ENCODE assay signal across 31 cellular contexts in the genomic region with DNA sequence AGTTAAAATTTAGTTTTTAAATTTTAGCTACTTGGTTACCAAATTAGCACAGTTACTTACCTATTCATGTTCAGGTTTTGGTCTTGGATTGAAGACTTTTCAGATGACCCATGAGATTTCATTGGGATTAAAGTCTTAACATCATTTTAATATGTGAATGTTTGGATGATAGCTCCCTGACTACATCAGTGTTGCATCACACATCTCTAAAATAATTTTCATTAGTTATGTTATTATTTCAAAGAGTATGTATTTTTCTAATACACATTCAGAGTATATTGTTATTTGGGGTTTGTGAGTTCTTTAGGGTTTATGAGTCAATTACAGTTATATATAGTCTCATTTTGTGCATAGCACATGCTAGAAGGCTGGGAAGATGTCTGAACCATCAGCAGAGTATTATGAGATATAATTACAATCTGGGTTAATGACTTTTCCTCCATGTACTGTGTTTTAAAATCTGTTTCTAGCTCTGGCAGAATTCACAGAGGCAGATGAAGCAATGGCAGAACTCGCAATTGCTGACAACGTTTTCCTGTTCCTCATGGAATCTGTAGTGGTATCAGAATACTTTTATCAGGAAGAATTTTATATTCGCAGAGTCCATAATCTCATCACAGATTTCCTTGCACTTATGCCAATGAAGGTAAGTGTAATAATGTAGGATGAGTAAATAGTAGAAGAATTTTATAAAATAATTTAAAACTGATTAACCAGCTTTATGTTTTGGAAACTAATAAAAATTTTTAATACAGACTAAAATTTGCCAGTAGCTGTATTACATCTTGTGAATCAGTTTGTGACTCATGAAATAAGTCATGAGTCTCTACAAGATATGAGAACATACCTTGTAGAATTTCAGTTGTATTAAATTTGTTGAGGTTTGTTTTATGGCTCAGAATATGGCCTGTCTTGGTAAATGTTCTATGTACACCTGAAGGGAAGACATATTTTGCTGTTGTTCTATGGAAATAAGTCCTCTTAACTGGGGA. TPM values are rescaled to one million over a fixed set of nuclear protein-coding genes. Genes with fewer than 3 reads are reported as not detected.
DNase-seq lines count a peak whose midpoint lies in the region; FAIRE-seq and TF ChIP-seq lines count a peak whose summit lies in the region.
"Had no signal": no experiment of that assay in that cellular context is flagged by ENCODE, and none has a peak within 500 bp of the region (broad histone marks: within the 10 kb centered on the region; RNA-seq: fewer than 3 reads in every experiment).

No MANE protein-coding gene starts in this region.

- no peak overlapping the region for H3K9ac ChIP-seq in astrocyte (ENCODE audit: low read length)

- H3K36me3 ChIP-seq in breast epithelium: no peaks in the 10 kb centered on the region
- peaks cover 39% of the 10 kb centered on the region for H3K36me3 ChIP-seq in astrocyte (ENCODE audit: insufficient read depth, low read length)
- H3K36me3 ChIP-seq: ovary had no signal

- H3K27me3 ChIP-seq in breast epithelium: no peaks in the 10 kb centered on the region
- H3K27me3 ChIP-seq in astrocyte (ENCODE audit: insufficient read depth, low read length): no peaks in the 10 kb centered on the region
- no peaks in the 10 kb centered on the region for H3K27me3 ChIP-seq in dorsolateral prefrontal cortex
- H3K27me3 ChIP-seq: ovary, upper lobe of left lung had no signal

- H3K27me3 Mint-ChIP-seq in MCF 10A (ENCODE audit: insufficient read depth, unreplicated experiment) (no peaks in the 10 kb centered on the region), astrocyte (ENCODE audit: low read depth, unreplicated experiment) (no peaks in the 10 kb centered on the region)
- no peaks in the 10 kb centered on the region for H3K27me3 Mint-ChIP-seq in T-helper 2 cell treated with Interferon-gamma antibody and Interleukin-4, amounts not matched to agents 5 μg/mL and 100 μg/mL, for 36 hours (ENCODE audit: low read depth)
- H3K27me3 Mint-ChIP-seq: activated naive CD4-positive, alpha-beta T cell treated with anti-CD3 and anti-CD28 coated beads, Interleukin-2, amount 10 ng/mL, durations not matched to agents 7 days and 5 days; memory B cell; stimulated activated naive B cell treated with anti-CD40 and anti-IgM and Interleukin-4, amounts not matched to agents 10 μg/mL and 1 μg/mL and 100 μg/mL, for 72 hours had no signal

- H3K9me3 Mint-ChIP-seq in MCF 10A (ENCODE audit: unreplicated experiment): no peaks in the 10 kb centered on the region
- no peaks in the 10 kb centered on the region for H3K9me3 Mint-ChIP-seq in astrocyte (ENCODE audit: unreplicated experiment)
- H3K9me3 Mint-ChIP-seq in T-helper 2 cell treated with Interferon-gamma antibody and Interleukin-4, amounts not matched to agents 5 μg/mL and 100 μg/mL, for 36 hours: no peaks in the 10 kb centered on the region
- H3K9me3 Mint-ChIP-seq: activated naive CD4-positive, alpha-beta T cell treated with anti-CD3 and anti-CD28 coated beads, Interleukin-2, amount 10 ng/mL, durations not matched to agents 7 days and 5 days; immature natural killer cell; memory B cell; stimulated activated naive B cell treated with anti-CD40 and anti-IgM and Interleukin-4, amounts not matched to agents 10 μg/mL and 1 μg/mL and 100 μg/mL, for 72 hours had no signal

- H3K4me1 Mint-ChIP-seq in MCF 10A (ENCODE audit: insufficient read depth, unreplicated experiment) (peaks cover 5% of the 10 kb centered on the region), astrocyte (ENCODE audit: low read depth, unreplicated experiment) (no peaks in the 10 kb centered on the region)
- H3K4me1 Mint-ChIP-seq in T-helper 2 cell treated with Interferon-gamma antibody and Interleukin-4, amounts not matched to agents 5 μg/mL and 100 μg/mL, for 36 hours (ENCODE audit: low read depth): no peaks in the 10 kb centered on the region
- H3K4me1 Mint-ChIP-seq: activated naive CD4-positive, alpha-beta T cell treated with anti-CD3 and anti-CD28 coated beads, Interleukin-2, amount 10 ng/mL, durations not matched to agents 7 days and 5 days; CD14-positive monocyte; immature natural killer cell; memory B cell; stimulated activated naive B cell treated with anti-CD40 and anti-IgM and Interleukin-4, amounts not matched to agents 10 μg/mL and 1 μg/mL and 100 μg/mL, for 72 hours had no signal

- no peak overlapping the region for H2AFZ ChIP-seq in astrocyte (ENCODE audit: low read depth, low read length)

- H3K9me3 ChIP-seq in breast epithelium (no peaks in the 10 kb centered on the region), astrocyte (ENCODE audit: insufficient read depth, low read depth, low read length) (no peaks in the 10 kb centered on the region)
- H3K9me3 ChIP-seq: ovary, upper lobe of left lung had no signal

- no TSS peak for BruUV-seq in MCF 10A (replicated peaks; lab: Mats Ljungman, UMichigan)

- CTCF ChIA-PET in MCF 10A (lab: Yijun Ruan, JAX): interaction anchor here (0.6 to 0.7 kb wide), 3 partner anchors 11 to 500 kb away, joined by 3 to 5 read pairs (median 3); no protein-coding TSS in a partner anchor

- no peak for DNase-seq in MCF 10A (ENCODE audit: unreplicated experiment)
- no peak for DNase-seq in breast epithelium (ENCODE audit: low spot score in 2 of 2)
- DNase-seq in astrocyte (ENCODE audit: low read depth): peak; percentile 3
- DNase-seq in fibroblast of pulmonary artery (ENCODE audit: low read depth): peak; percentile 15
- DNase-seq in T-helper 2 cell treated with Interferon-gamma antibody and Interleukin-4, amounts not matched to agents 5 μg/mL and 100 μg/mL, for 36 hours (ENCODE audit: low spot score): no peak
- no peak for DNase-seq in dorsolateral prefrontal cortex
- DNase-seq in GM13976 (ENCODE audit: low spot score): no peak
- no peak for DNase-seq in NCI-H2171 (lab: John Stamatoyannopoulos, UW)
- DNase-seq: activated CD4-positive, alpha-beta T cell treated with anti-CD3 and anti-CD28 coated beads for 4 hours; activated CD8-positive, alpha-beta T cell treated with anti-CD3 and anti-CD28 coated beads, Interleukin-2, amount 10 ng/mL, durations not matched to agents 7 days and 5 days; activated naive CD4-positive, alpha-beta T cell treated with anti-CD3 and anti-CD28 coated beads, Interleukin-2, amount 10 ng/mL, durations not matched to agents 7 days and 5 days; amniotic stem cell; central memory CD4-positive, alpha-beta T cell; DND-41; immature natural killer cell; KG1; NCI-H1417; NCI-H2081; NCI-H345; NCI-H69; ovary; SIG-M5; stimulated activated naive B cell treated with anti-CD40 and anti-IgM and Interleukin-4, amounts not matched to agents 10 μg/mL and 1 μg/mL and 100 μg/mL, for 72 hours; T1000; upper lobe of left lung had no signal

- H3K27ac ChIP-seq in breast epithelium (no peak overlapping the region), astrocyte (ENCODE audit: low read depth, low read length) (no peak overlapping the region), dorsolateral prefrontal cortex (no peak overlapping the region)
- H3K27ac ChIP-seq: 22Rv1, ovary, upper lobe of left lung, VCaP had no signal

- no peak for FAIRE-seq in astrocyte (lab: Jason Lieb, UNC)
- FAIRE-seq: endometrium, H1 had no signal

- intact Hi-C loops in MCF 10A (cut with micrococcal nuclease) (no loop called here), breast epithelium (cut with DNase I; ENCODE audit: low total_unique reads) (no loop called here), dorsolateral prefrontal cortex (cut with DNase I) (no loop called here)

- in situ Hi-C loops in GM13976 (cut with MboI; ENCODE audit: low sequenced_read_pairs, unreplicated experiment): no loop called here

- TF ChIP-seq CTCF in MCF 10A (IDR thresholded peaks at IDR 0.05; ENCODE audit: unreplicated experiment) (no peak), breast epithelium (IDR thresholded peaks at IDR 0.05) (no peak), astrocyte (IDR thresholded peaks at IDR 0.05; ENCODE audit: insufficient read depth, low read depth, low read length) (no peak), fibroblast of pulmonary artery (IDR thresholded peaks at IDR 0.05; ENCODE audit: low read length, missing control alignments) (no peak), dorsolateral prefrontal cortex (IDR thresholded peaks at IDR 0.05 in 54 of 56, conservative IDR thresholded peaks at IDR 0.05 in 2 of 56; ENCODE audit: low read depth in 1 of 56, partially characterized antibody in 56 of 56) (no peak), GM13976 (IDR thresholded peaks at IDR 0.05; ENCODE audit: borderline replicate concordance, control extremely low read depth, extremely low read depth, insufficient read depth, missing control alignments) (no peak)

- H3K4me2 ChIP-seq in astrocyte (ENCODE audit: low read length): no peak overlapping the region

- no peak overlapping the region for H3K4me3 ChIP-seq in breast epithelium
- no peak overlapping the region for H3K4me3 ChIP-seq in astrocyte (ENCODE audit: insufficient read depth, low read depth, low read length)
- H3K4me3 ChIP-seq in fibroblast of pulmonary artery (replicated peaks; ENCODE audit: low read depth, low read length): no peak overlapping the region
- H3K4me3 ChIP-seq in dorsolateral prefrontal cortex: no peak overlapping the region
- H3K4me3 ChIP-seq: ovary, upper lobe of left lung had no signal

- POLR2A ChIA-PET in MCF 10A (lab: Yijun Ruan, JAX): interaction anchor here (0.6 kb wide), 2 partner anchors 75 to 1739 kb away, joined by 3 read pairs; a partner anchor contains a TSS

- no peaks in the 10 kb centered on the region for H4K20me1 ChIP-seq in astrocyte (ENCODE audit: insufficient read depth, low read length)

- no peaks in the 10 kb centered on the region for H3K79me2 ChIP-seq in astrocyte (ENCODE audit: insufficient read depth, low read length)

- H3K27ac Mint-ChIP-seq in MCF 10A (ENCODE audit: low read depth, unreplicated experiment) (peak overlapping the region; percentile 51), astrocyte (ENCODE audit: unreplicated experiment) (no peak overlapping the region)
- no peak overlapping the region for H3K27ac Mint-ChIP-seq in T-helper 2 cell treated with Interferon-gamma antibody and Interleukin-4, amounts not matched to agents 5 μg/mL and 100 μg/mL, for 36 hours
- H3K27ac Mint-ChIP-seq: activated CD8-positive, alpha-beta T cell treated with anti-CD3 and anti-CD28 coated beads, Interleukin-2, amount 10 ng/mL, durations not matched to agents 7 days and 5 days; activated naive CD4-positive, alpha-beta T cell treated with anti-CD3 and anti-CD28 coated beads, Interleukin-2, amount 10 ng/mL, durations not matched to agents 7 days and 5 days; memory B cell; stimulated activated naive B cell treated with anti-CD40 and anti-IgM and Interleukin-4, amounts not matched to agents 10 μg/mL and 1 μg/mL and 100 μg/mL, for 72 hours had no signal

- no peaks in the 10 kb centered on the region for H3K4me1 ChIP-seq in breast epithelium
- no peaks in the 10 kb centered on the region for H3K4me1 ChIP-seq in astrocyte (ENCODE audit: insufficient read depth, low read length)
- H3K4me1 ChIP-seq: upper lobe of left lung had no signal

- H3K4me3 Mint-ChIP-seq in MCF 10A (ENCODE audit: unreplicated experiment) (no peak overlapping the region), astrocyte (ENCODE audit: unreplicated experiment) (no peak overlapping the region)
- H3K4me3 Mint-ChIP-seq in T-helper 2 cell treated with Interferon-gamma antibody and Interleukin-4, amounts not matched to agents 5 μg/mL and 100 μg/mL, for 36 hours: no peak overlapping the region
- H3K4me3 Mint-ChIP-seq: activated CD8-positive, alpha-beta T cell treated with anti-CD3 and anti-CD28 coated beads, Interleukin-2, amount 10 ng/mL, durations not matched to agents 7 days and 5 days; activated naive CD4-positive, alpha-beta T cell treated with anti-CD3 and anti-CD28 coated beads, Interleukin-2, amount 10 ng/mL, durations not matched to agents 7 days and 5 days; CD14-positive monocyte; immature natural killer cell; memory B cell; stimulated activated naive B cell treated with anti-CD40 and anti-IgM and Interleukin-4, amounts not matched to agents 10 μg/mL and 1 μg/mL and 100 μg/mL, for 72 hours had no signal

- H3K36me3 Mint-ChIP-seq in MCF 10A (ENCODE audit: insufficient read depth, unreplicated experiment): peaks cover 87% of the 10 kb centered on the region
- H3K36me3 Mint-ChIP-seq in astrocyte (ENCODE audit: low read depth, unreplicated experiment): peaks cover 6% of the 10 kb centered on the region
- H3K36me3 Mint-ChIP-seq in T-helper 2 cell treated with Interferon-gamma antibody and Interleukin-4, amounts not matched to agents 5 μg/mL and 100 μg/mL, for 36 hours (ENCODE audit: low read depth): peaks cover 44% of the 10 kb centered on the region

- TF ChIP-seq POLR2A in breast epithelium (IDR thresholded peaks at IDR 0.05): no peak

RNA-seq across cellular contexts. Expression of a gene that starts 26.9 kb away (rescaled TPM):
- total RNA-seq in MCF 10A (2022): 50.6 and 51.0 TPM in 2 replicates
- 10 to 100 TPM; 22.6 to 49.6 (median 44.6) TPM for total RNA-seq in breast epithelium
- total RNA-seq in astrocyte: 47.1 and 50.5 TPM in 2 replicates
- 10 to 100 TPM; 24.1 to 53.2 (median 37.1) TPM for total RNA-seq in dorsolateral prefrontal cortex

Comparison
In these comparisons a context has a peak if more than half of its experiments do, and no peak if none do; other contexts are left out.
1. DNase-seq: peak in astrocyte (single experiment) and fibroblast of pulmonary artery (single experiment); none in MCF 10A (single experiment), breast epithelium (0 of 2), T-helper 2 cell treated with Interferon-gamma antibody and Interleukin-4, amounts not matched to agents 5 μg/mL and 100 μg/mL, for 36 hours (single experiment), dorsolateral prefrontal cortex (0 of 10), GM13976 (single experiment) and NCI-H2171 (single experiment).